ENCODE assay signal across 1 cellular context in genomic region chr1:27366411-27367159, GRCh38.
TF ChIP-seq lines count a peak whose summit lies in the region.

Gene MAP3K6, minus strand, starts transcription at chr1:27366961. Its CDS starts 364 bp downstream, at chr1:27366597.

TF ChIP-seq in K562, 482 proteins besides CTCF, POLR2A, EP300 and RAD21 (continued from another document and continues in another):
- TF ChIP-seq TCF15 (CRISPR knock-in tag; IDR thresholded peaks at IDR 0.05): no peak
- peak; percentile 86; the same call in 1 of the 2 replicates for TF ChIP-seq PHF8 (IDR thresholded peaks at IDR 0.05; ENCODE audit: borderline replicate concordance, low read length)
- no peak for TF ChIP-seq TFAM (CRISPR knock-in tag; conservative IDR thresholded peaks at IDR 0.05)
- 0 out of 2 replicates have a peak, but pooled peaks have one; percentile 50 for TF ChIP-seq NBN (IDR thresholded peaks at IDR 0.05; ENCODE audit: low read depth)
- TF ChIP-seq ZNF830 (CRISPR knock-in tag; IDR thresholded peaks at IDR 0.05): no peak
- no peak for TF ChIP-seq ELK1 (CRISPR knock-in tag; IDR thresholded peaks at IDR 0.05)
- TF ChIP-seq OTX1 (CRISPR knock-in tag; IDR thresholded peaks at IDR 0.05): no peak
- TF ChIP-seq PCBP2 (IDR thresholded peaks at IDR 0.05; ENCODE audit: low read depth, low read length, poor library complexity, severe bottlenecking): no peak
- TF ChIP-seq KHSRP (IDR thresholded peaks at IDR 0.05): no peak
- no peak for TF ChIP-seq NCOA1 (IDR thresholded peaks at IDR 0.05; ENCODE audit: low read depth)
- TF ChIP-seq RBM25 (IDR thresholded peaks at IDR 0.05; ENCODE audit: low read depth, low read length, severe bottlenecking): no peak
- peak; percentile 77 for TF ChIP-seq REST (CRISPR knock-in tag; IDR thresholded peaks at IDR 0.05; ENCODE audit: low read depth)
- TF ChIP-seq RFX5 (IDR thresholded peaks at IDR 0.05; ENCODE audit: low read depth, low read length): no peak
- TF ChIP-seq SMAD2 (IDR thresholded peaks at IDR 0.05; ENCODE audit: low read depth, low read length): no peak
- no peak for TF ChIP-seq STAT5B (CRISPR knock-in tag; IDR thresholded peaks at IDR 0.05)
- no peak for TF ChIP-seq HDAC3 (IDR thresholded peaks at IDR 0.05; ENCODE audit: borderline replicate concordance, partially characterized antibody)
- TF ChIP-seq CSDE1 (IDR thresholded peaks at IDR 0.05): no peak
- peak; percentile 44; the same call in 1 of the 2 replicates for TF ChIP-seq ARID4B (CRISPR knock-in tag; IDR thresholded peaks at IDR 0.05)
- no peak for TF ChIP-seq ZNF133 (CRISPR knock-in tag; IDR thresholded peaks at IDR 0.05)
- no peak for TF ChIP-seq TRIM28 (IDR thresholded peaks at IDR 0.05)
- TF ChIP-seq ZNF174 (CRISPR knock-in tag; IDR thresholded peaks at IDR 0.05): no peak
- TF ChIP-seq FOXA3 (CRISPR knock-in tag; conservative IDR thresholded peaks at IDR 0.05 in 1 of 2, IDR thresholded peaks at IDR 0.05 in 1 of 2): no peak
- peak; percentile 94 for TF ChIP-seq CXXC5 (CRISPR knock-in tag; IDR thresholded peaks at IDR 0.05)
- no peak for TF ChIP-seq TSC22D4 (tag; IDR thresholded peaks at IDR 0.05)
- no peak for TF ChIP-seq FOXK1 (CRISPR knock-in tag; IDR thresholded peaks at IDR 0.05; ENCODE audit: borderline replicate concordance)
- peak; percentile 15; the same call in 1 of the 2 replicates for TF ChIP-seq BCOR (IDR thresholded peaks at IDR 0.05)
- no peak for TF ChIP-seq THAP7 (CRISPR knock-in tag; IDR thresholded peaks at IDR 0.05)
- TF ChIP-seq TGIF2 (CRISPR knock-in tag; IDR thresholded peaks at IDR 0.05): no peak
- TF ChIP-seq MAFG (tag; conservative IDR thresholded peaks at IDR 0.05): no peak
- TF ChIP-seq ZNF780A (CRISPR knock-in tag; IDR thresholded peaks at IDR 0.05): no peak
- TF ChIP-seq THAP12 (CRISPR knock-in tag; IDR thresholded peaks at IDR 0.05): peak; percentile 82
- no peak for TF ChIP-seq BMI1 (IDR thresholded peaks at IDR 0.05; ENCODE audit: low read length)
- no peak for TF ChIP-seq CREB1 (IDR thresholded peaks at IDR 0.05)
- TF ChIP-seq CREB1 (CRISPR knock-in tag; IDR thresholded peaks at IDR 0.05): no peak
- no peak for TF ChIP-seq ZNF79 (CRISPR knock-in tag; IDR thresholded peaks at IDR 0.05; ENCODE audit: low read depth)
- TF ChIP-seq NR2C1 (IDR thresholded peaks at IDR 0.05): no peak
- TF ChIP-seq NR2C1 (tag; IDR thresholded peaks at IDR 0.05): no peak
- TF ChIP-seq NFYB (IDR thresholded peaks at IDR 0.05; ENCODE audit: extremely low read depth, insufficient read length): no peak
- no peak for TF ChIP-seq HNRNPK (IDR thresholded peaks at IDR 0.05; ENCODE audit: low read depth, low read length, poor library complexity, severe bottlenecking)
- peak; percentile 87 for TF ChIP-seq SMAD4 (CRISPR knock-in tag; conservative IDR thresholded peaks at IDR 0.05)
- TF ChIP-seq HEY1 (CRISPR knock-in tag; IDR thresholded peaks at IDR 0.05; ENCODE audit: borderline replicate concordance): no peak
- TF ChIP-seq E2F6 (IDR thresholded peaks at IDR 0.05; ENCODE audit: borderline replicate concordance in 1 of 2, extremely low read depth in 1 of 2, insufficient read depth in 1 of 2, insufficient read length in 1 of 2, low read depth in 1 of 2, low read length in 1 of 2, poor library complexity in 1 of 2, severe bottlenecking in 1 of 2): peak; percentile 49 to 72
- no peak for TF ChIP-seq ZNF511 (CRISPR knock-in tag; IDR thresholded peaks at IDR 0.05)
- no peak for TF ChIP-seq MTA2 (IDR thresholded peaks at IDR 0.05; ENCODE audit: low read depth)
- no peak for TF ChIP-seq ZNF696 (CRISPR knock-in tag; conservative IDR thresholded peaks at IDR 0.05)
- TF ChIP-seq ZNF75A (CRISPR knock-in tag; IDR thresholded peaks at IDR 0.05): no peak
- no peak for TF ChIP-seq ATF1 (CRISPR knock-in tag; IDR thresholded peaks at IDR 0.05)
- TF ChIP-seq ATF1 (tag; IDR thresholded peaks at IDR 0.05): no peak
- no peak for TF ChIP-seq ZNF23 (CRISPR knock-in tag; IDR thresholded peaks at IDR 0.05)
- TF ChIP-seq RBM15 (IDR thresholded peaks at IDR 0.05; ENCODE audit: insufficient read depth, low read length): no peak
- TF ChIP-seq TCFL5 (CRISPR knock-in tag; conservative IDR thresholded peaks at IDR 0.05): no peak
- TF ChIP-seq CREM (IDR thresholded peaks at IDR 0.05; ENCODE audit: low read depth): peak; percentile 1; the same call in 1 of the 2 replicates
- no peak for TF ChIP-seq MCM2 (IDR thresholded peaks at IDR 0.05; ENCODE audit: low read depth)
- no peak for TF ChIP-seq PPARD (CRISPR knock-in tag; IDR thresholded peaks at IDR 0.05)
- peak; percentile 14; the same call in 1 of the 2 replicates for TF ChIP-seq ZBTB7A (IDR thresholded peaks at IDR 0.05; ENCODE audit: borderline replicate concordance, control insufficient read depth, low read depth, low read length)
- TF ChIP-seq NELFE (IDR thresholded peaks at IDR 0.05; ENCODE audit: insufficient read depth, insufficient read length): no peak
- no peak for TF ChIP-seq GMEB1 (CRISPR knock-in tag; IDR thresholded peaks at IDR 0.05)
- no peak for TF ChIP-seq ZNF354B (CRISPR knock-in tag; IDR thresholded peaks at IDR 0.05)
